ENCODE assay signal across 29 cellular contexts in the genomic region with DNA sequence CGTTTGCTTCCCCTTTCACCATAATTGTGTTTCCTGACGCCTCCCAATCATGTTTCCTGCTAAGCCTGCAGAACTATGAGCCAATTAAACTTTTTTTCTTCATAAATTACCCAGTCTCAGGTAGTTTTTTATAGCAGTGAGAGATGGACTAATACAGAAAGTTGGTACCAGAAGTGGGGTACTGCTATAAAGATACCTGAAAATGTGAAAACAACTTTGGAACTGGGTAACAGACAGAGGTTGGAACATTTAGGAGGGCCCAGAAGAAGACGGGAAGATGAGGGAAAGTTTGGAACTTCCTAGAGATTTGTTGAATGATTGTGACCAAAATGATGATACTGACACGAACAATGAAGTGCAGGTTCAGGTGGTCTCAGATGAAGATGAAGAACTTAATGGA.
"Had no signal": no experiment of that assay in that cellular context is flagged by ENCODE, and none has a peak within 500 bp of the region (broad histone marks: within the 10 kb centered on the region; RNA-seq: fewer than 3 reads in every experiment).

No MANE protein-coding gene starts in this region.

- H3K4me1 Mint-ChIP-seq: activated B cell treated with CpG ODN at 0.5 μM for 24 hours; activated naive CD4-positive, alpha-beta T cell treated with anti-CD3 and anti-CD28 coated beads, Interleukin-2, amount 10 ng/mL, durations not matched to agents 7 days and 5 days; activated naive CD8-positive, alpha-beta T cell treated with anti-CD3 and anti-CD28 coated beads, Interleukin-2, amount 10 ng/mL, durations not matched to agents 7 days and 5 days; T-helper 17 cell had no signal

- H3K27ac Mint-ChIP-seq: activated B cell treated with CpG ODN at 0.5 μM for 24 hours; activated CD8-positive, alpha-beta T cell treated with anti-CD3 and anti-CD28 coated beads for 36 hours; activated naive CD4-positive, alpha-beta T cell treated with anti-CD3 and anti-CD28 coated beads, Interleukin-2, amount 10 ng/mL, durations not matched to agents 7 days and 5 days; activated naive CD4-positive, alpha-beta T cell treated with anti-CD3 and anti-CD28 coated beads, Interleukin-2, amount 50 U/mL, for 72 hours; activated naive CD8-positive, alpha-beta T cell treated with anti-CD3 and anti-CD28 coated beads, Interleukin-2, amount 10 ng/mL, durations not matched to agents 7 days and 5 days; activated T-helper 1 cell treated with anti-CD3 and anti-CD28 coated beads, Interleukin-12 subunit alpha, Interleukin-12 subunit beta, Interleukin-2, Interleukin-4 antibody, amounts not matched to agents 30 ng/mL and 10 ng/mL and 1 ng/mL, durations not matched to agents 14 hours and 24 hours and 36 hours; T-helper 17 cell; T-helper 2 cell treated with Interferon-gamma antibody and Interleukin-4, amounts not matched to agents 5 μg/mL and 100 μg/mL, for 36 hours had no signal

- H3K27me3 ChIP-seq: body of pancreas, colonic mucosa had no signal

- H3K9me3 Mint-ChIP-seq: activated CD8-positive, alpha-beta T cell treated with anti-CD3 and anti-CD28 coated beads for 36 hours; activated naive CD4-positive, alpha-beta T cell treated with anti-CD3 and anti-CD28 coated beads, Interleukin-2, amount 10 ng/mL, durations not matched to agents 7 days and 5 days; activated naive CD4-positive, alpha-beta T cell treated with anti-CD3 and anti-CD28 coated beads, Interleukin-2, amount 50 U/mL, for 72 hours; activated T-helper 1 cell treated with anti-CD3 and anti-CD28 coated beads, Interleukin-12 subunit alpha, Interleukin-12 subunit beta, Interleukin-2, Interleukin-4 antibody, amounts not matched to agents 30 ng/mL and 10 ng/mL and 1 ng/mL, durations not matched to agents 14 hours and 24 hours and 36 hours; T-helper 2 cell treated with Interferon-gamma antibody and Interleukin-4, amounts not matched to agents 5 μg/mL and 100 μg/mL, for 36 hours had no signal

- DNase-seq: activated B cell treated with CpG ODN at 0.5 μM for 24 hours; activated CD4-positive, alpha-beta T cell treated with anti-CD3 and anti-CD28 coated beads for 48 hours; activated CD4-positive, alpha-beta T cell treated with anti-CD3 and anti-CD28 coated beads, Interleukin-2, amount 50 U/mL, for 1 hour; activated CD4-positive, alpha-beta T cell treated with anti-CD3 and anti-CD28 coated beads, Interleukin-2, amount 50 U/mL, for 48 hours; activated CD8-positive, alpha-beta memory T cell treated with anti-CD3 and anti-CD28 coated beads for 24 hours; activated CD8-positive, alpha-beta T cell treated with anti-CD3 and anti-CD28 coated beads for 36 hours; activated gamma-delta T cell; activated naive CD4-positive, alpha-beta T cell; activated naive CD4-positive, alpha-beta T cell treated with anti-CD3 and anti-CD28 coated beads, Interleukin-2, amount 10 ng/mL, durations not matched to agents 7 days and 5 days; activated naive CD8-positive, alpha-beta T cell treated with anti-CD3 and anti-CD28 coated beads, Interleukin-2, amount 10 ng/mL, durations not matched to agents 7 days and 5 days; activated T-cell treated with anti-CD3 and anti-CD28 coated beads, Interleukin-2, amount 50 U/mL, for 48 hours; amniotic stem cell; anterior cingulate cortex; body of pancreas; caudate nucleus; colonic mucosa; effector CD8-positive, alpha-beta T cell; foreskin fibroblast; head of caudate nucleus; hippocampal formation; T-helper 17 cell; T1000; WERI-Rb-1 had no signal

- H3K27ac ChIP-seq: body of pancreas, colonic mucosa, WERI-Rb-1 had no signal

- H3K9me3 ChIP-seq: body of pancreas, colonic mucosa had no signal

- ATAC-seq: activated CD4-positive, CD25-positive, alpha-beta regulatory T cell treated with anti-CD3 and anti-CD28 coated beads, Interleukin-2, amount 50 U/mL, for 24 hours; activated CD8-positive, alpha-beta T cell treated with anti-CD3 and anti-CD28 coated beads for 36 hours; activated naive CD4-positive, alpha-beta T cell treated with anti-CD3 and anti-CD28 coated beads, Interleukin-2, amount 50 U/mL, for 72 hours; body of pancreas; esophagus mucosa; T-helper 17 cell had no signal

- H3K27me3 Mint-ChIP-seq: activated B cell treated with CpG ODN at 0.5 μM for 24 hours; activated naive CD4-positive, alpha-beta T cell treated with anti-CD3 and anti-CD28 coated beads, Interleukin-2, amount 10 ng/mL, durations not matched to agents 7 days and 5 days had no signal

- H3K36me3 Mint-ChIP-seq: activated naive CD4-positive, alpha-beta T cell treated with anti-CD3 and anti-CD28 coated beads, Interleukin-2, amount 10 ng/mL, durations not matched to agents 7 days and 5 days; activated naive CD4-positive, alpha-beta T cell treated with anti-CD3 and anti-CD28 coated beads, Interleukin-2, amount 50 U/mL, for 72 hours; activated naive CD8-positive, alpha-beta T cell treated with anti-CD3 and anti-CD28 coated beads, Interleukin-2, amount 10 ng/mL, durations not matched to agents 7 days and 5 days had no signal

- H3K4me3 Mint-ChIP-seq: activated B cell treated with CpG ODN at 0.5 μM for 24 hours; activated CD8-positive, alpha-beta T cell treated with anti-CD3 and anti-CD28 coated beads for 36 hours; activated naive CD4-positive, alpha-beta T cell treated with anti-CD3 and anti-CD28 coated beads, Interleukin-2, amount 10 ng/mL, durations not matched to agents 7 days and 5 days; activated naive CD8-positive, alpha-beta T cell treated with anti-CD3 and anti-CD28 coated beads, Interleukin-2, amount 10 ng/mL, durations not matched to agents 7 days and 5 days; activated T-helper 1 cell treated with anti-CD3 and anti-CD28 coated beads, Interleukin-12 subunit alpha, Interleukin-12 subunit beta, Interleukin-2, Interleukin-4 antibody, amounts not matched to agents 30 ng/mL and 10 ng/mL and 1 ng/mL, durations not matched to agents 14 hours and 24 hours and 36 hours; T-helper 17 cell; T-helper 2 cell treated with Interferon-gamma antibody and Interleukin-4, amounts not matched to agents 5 μg/mL and 100 μg/mL, for 36 hours had no signal

- H3K4me1 ChIP-seq: body of pancreas, colonic mucosa had no signal

- H3K4me3 ChIP-seq: body of pancreas, colonic mucosa had no signal

- FAIRE-seq: frontal cortex had no signal

- H3K36me3 ChIP-seq: colonic mucosa, WERI-Rb-1 had no signal
